Comparison of ENCODE assay signal across 8 cellular contexts in genomic region chr7:65373608-65374351, GRCh38. TPM values are rescaled to one million over a fixed set of nuclear protein-coding genes. Genes with fewer than 3 reads are reported as not detected.
DNase-seq lines count a peak whose midpoint lies in the region; ATAC-seq and TF ChIP-seq lines count a peak whose summit lies in the region.

TSS of gene ZNF92 (plus strand) at chr7:65373855. CDS start at chr7:65373998, 143 bp downstream.

- H3K4me1 Mint-ChIP-seq in IgD-negative memory B cell: peaks cover 28 to 38% (median 33%) of the 10 kb centered on the region in 3 donors

- H3K36me3 Mint-ChIP-seq in IgD-negative memory B cell: peaks cover 4% of the 10 kb centered on the region

- H3K4me1 ChIP-seq in mucosa of descending colon (ENCODE audit: low read depth): peaks cover 3% of the 10 kb centered on the region

- TF ChIP-seq CTCF in mucosa of descending colon (IDR thresholded peaks at IDR 0.05): no peak

- intact Hi-C loops in mucosa of descending colon (cut with DNase I, micrococcal nuclease): no loop called here

- H3K27me3 Mint-ChIP-seq in IgD-negative memory B cell: no peaks in the 10 kb centered on the region

- peak within 1 kb of the TSS; percentile 73 to 98 (median 94) for H3K27ac Mint-ChIP-seq in IgD-negative memory B cell

- no peaks in the 10 kb centered on the region for H3K36me3 ChIP-seq in mucosa of descending colon (ENCODE audit: low read depth)

- peak; percentile 96 for DNase-seq in DMS 273 treated with DMSO at 0.1 percent for 48 hours (lab: John Stamatoyannopoulos, UW)
- peak; percentile 87 for DNase-seq in OCI-M2 (lab: John Stamatoyannopoulos, UW; ENCODE audit: unreplicated experiment)
- peak; percentile 93 for DNase-seq in activated T-cell treated with anti-CD3 and anti-CD28 coated beads for 48 hours (ENCODE audit: low read depth)
- DNase-seq in epithelial cell of prostate (ENCODE audit: low read depth, low spot score): peak; percentile 69
- DNase-seq in mucosa of descending colon: peak; percentile 97 to 100 (median 98)
- DNase-seq in stimulated activated CD8-positive, alpha-beta memory T cell treated with anti-CD3 and anti-CD28 coated beads, Interleukin-4, amount 100 ng/mL, for 24 hours (ENCODE audit: low read depth): peak; percentile 91

- ATAC-seq in GM21529 (IDR thresholded peaks at IDR 0.05; ENCODE audit: unreplicated experiment) (peak; percentile 99), mucosa of descending colon (peak; percentile 100)

- peak within 1 kb of the TSS; percentile 63 for H3K27ac ChIP-seq in epithelial cell of prostate

- peak within 1 kb of the TSS; percentile 95 to 99 (median 99) for H3K4me3 Mint-ChIP-seq in IgD-negative memory B cell

- no peaks in the 10 kb centered on the region for H3K9me3 Mint-ChIP-seq in IgD-negative memory B cell

- H3K9me3 ChIP-seq in mucosa of descending colon: no peaks in the 10 kb centered on the region

- H3K4me3 ChIP-seq in mucosa of descending colon: peak within 1 kb of the TSS; percentile 56

RNA-seq across cellular contexts. Expression of gene ZNF92, which starts in this region (rescaled TPM):
- 47.9 TPM for polyA plus RNA-seq in IgD-negative memory B cell
- total RNA-seq in mucosa of descending colon: 1 to 10 TPM; 5.9 to 8.5 (median 7.2) TPM

Comparison
In these comparisons a context has a peak if more than half of its experiments do, and no peak if none do; other contexts are left out.
1. Peak in every context shown above with its lines: DNase-seq, ATAC-seq, H3K4me3 ChIP-seq and H3K27ac ChIP-seq.